ENCODE assay signal across 1 cellular context in the genomic region with DNA sequence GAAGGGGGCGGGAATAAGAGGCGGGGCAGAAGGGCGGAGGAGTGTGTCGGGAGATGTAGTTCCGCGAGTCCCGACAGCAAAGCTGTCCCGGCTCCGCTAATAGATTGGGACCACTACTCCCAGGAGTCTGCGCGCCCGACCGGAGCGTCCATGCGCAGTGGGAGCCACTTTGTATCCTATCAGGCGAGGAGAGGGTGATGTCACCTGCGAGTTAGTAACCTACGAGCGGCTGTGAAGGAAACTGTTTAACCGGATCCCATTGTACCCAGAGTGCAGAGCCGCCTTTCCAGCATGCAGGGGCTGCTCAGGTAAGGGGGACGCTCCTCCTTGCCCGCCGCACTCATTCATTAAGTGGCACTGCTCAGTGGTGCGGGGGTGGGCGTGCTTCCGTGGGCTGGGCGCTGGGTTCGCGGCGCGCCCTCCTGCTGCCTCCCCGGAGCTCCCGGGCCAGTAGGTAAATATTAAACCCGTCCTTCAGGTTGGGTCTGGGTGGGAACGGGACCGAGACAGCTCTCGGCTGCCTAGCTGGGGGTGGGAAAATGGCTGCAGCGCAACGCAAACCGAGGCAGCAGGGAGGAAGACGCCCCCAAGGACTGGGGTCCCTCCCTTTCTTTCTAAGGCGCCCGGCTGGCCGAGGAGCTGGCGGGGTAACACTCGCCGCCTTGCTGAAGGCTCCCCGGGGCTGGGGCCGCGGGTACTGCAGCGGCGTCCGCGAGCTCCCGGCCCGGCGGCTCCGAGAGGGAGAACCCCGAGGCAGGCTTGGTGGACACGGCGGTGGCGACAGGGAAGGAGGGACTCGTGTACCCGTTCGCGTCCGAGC.
A peak's percentile ranks its signal among the peaks of the same experiment; 100 is the strongest.
TF ChIP-seq lines count a peak whose summit lies in the region.

A gene (plus strand): TSS at position 207 of the 820 bp plus-strand sequence. CDS start 74,811 bp downstream, outside the sequence.

TF ChIP-seq in H1, 55 proteins besides CTCF, POLR2A, EP300 and RAD21 (continued from another document):
- TF ChIP-seq, protein P1, sequence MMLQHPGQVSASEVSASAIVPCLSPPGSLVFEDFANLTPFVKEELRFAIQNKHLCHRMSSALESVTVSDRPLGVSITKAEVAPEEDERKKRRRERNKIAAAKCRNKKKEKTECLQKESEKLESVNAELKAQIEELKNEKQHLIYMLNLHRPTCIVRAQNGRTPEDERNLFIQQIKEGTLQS (IDR thresholded peaks at IDR 0.05; ENCODE audit: insufficient read depth, low read depth, low read length): no peak
- TF ChIP-seq FOSL1 (IDR thresholded peaks at IDR 0.05; ENCODE audit: insufficient read depth, low read depth, low read length) (no peak), SUZ12 (IDR thresholded peaks at IDR 0.05; ENCODE audit: low read length) (no peak), SIRT6 (IDR thresholded peaks at IDR 0.05; ENCODE audit: low read length) (no peak), HDAC2 (IDR thresholded peaks at IDR 0.05; ENCODE audit: borderline replicate concordance in 1 of 2, low read depth in 2 of 2, low read length in 2 of 2) (peak in 1 of 2 experiments; percentile 10; a peak in 1 of 4 replicates), KDM1A (IDR thresholded peaks at IDR 0.05; ENCODE audit: borderline replicate concordance, low read length) (no peak), TCF12 (IDR thresholded peaks at IDR 0.05; ENCODE audit: low read depth, low read length) (no peak), ZNF274 (IDR thresholded peaks at IDR 0.05; ENCODE audit: borderline replicate concordance, extremely low read depth, low read length) (no peak), BACH1 (IDR thresholded peaks at IDR 0.05; ENCODE audit: low read length) (no peak), YY1 (IDR thresholded peaks at IDR 0.05; ENCODE audit: low read depth, low read length) (no peak), POLR2AphosphoS5 (IDR thresholded peaks at IDR 0.05; ENCODE audit: low read depth, low read length) (peak; percentile 82), PHF8 (conservative IDR thresholded peaks at IDR 0.05; ENCODE audit: low read depth, low read length) (peak; percentile 58; the same call in 1 of the 2 replicates), SP2 (IDR thresholded peaks at IDR 0.05; ENCODE audit: low read length) (no peak), CHD2 (IDR thresholded peaks at IDR 0.05; ENCODE audit: low read length) (no peak), SP1 (IDR thresholded peaks at IDR 0.05; ENCODE audit: low read depth, low read length) (peak; percentile 86), POU5F1 (IDR thresholded peaks at IDR 0.05; ENCODE audit: low read depth, low read length) (no peak), NANOG (IDR thresholded peaks at IDR 0.05; ENCODE audit: insufficient read depth, low read depth, low read length, poor library complexity, severe bottlenecking) (no peak), BRCA1 (IDR thresholded peaks at IDR 0.05; ENCODE audit: low read depth, low read length) (no peak), JUND (IDR thresholded peaks at IDR 0.05; ENCODE audit: low read length) (peak; percentile 77), MAFK (IDR thresholded peaks at IDR 0.05; ENCODE audit: low read depth, low read length) (no peak), TEAD4 (IDR thresholded peaks at IDR 0.05; ENCODE audit: low read depth, low read length) (no peak), CBX8 (IDR thresholded peaks at IDR 0.05; ENCODE audit: borderline replicate concordance, low read depth, low read length) (no peak), JUN (IDR thresholded peaks at IDR 0.05; ENCODE audit: low read depth, low read length) (no peak), TBP (IDR thresholded peaks at IDR 0.05; ENCODE audit: low read depth, low read length) (peak; percentile 59; the same call in 1 of the 2 replicates), KDM4A (IDR thresholded peaks at IDR 0.05; ENCODE audit: low read depth, low read length, severe bottlenecking) (peak; percentile 53), CTBP2 (IDR thresholded peaks at IDR 0.05; ENCODE audit: borderline replicate concordance, insufficient read depth, insufficient read length, low read length) (no peak), KDM5A (IDR thresholded peaks at IDR 0.05; ENCODE audit: low read length) (no peak), HDAC6 (IDR thresholded peaks at IDR 0.05; ENCODE audit: low read depth, low read length) (no peak), CREB1 (IDR thresholded peaks at IDR 0.05) (no peak), GABPA (IDR thresholded peaks at IDR 0.05; ENCODE audit: borderline replicate concordance, insufficient read depth, low read length) (no peak), EGR1 (IDR thresholded peaks at IDR 0.05; ENCODE audit: borderline replicate concordance, low read depth, low read length) (no peak), TAF1 (IDR thresholded peaks at IDR 0.05; ENCODE audit: low read depth, low read length) (peak; percentile 74; the same call in 1 of the 2 replicates), SAP30 (IDR thresholded peaks at IDR 0.05; ENCODE audit: insufficient read depth, insufficient replicate concordance, low read length) (no peak), SRF (IDR thresholded peaks at IDR 0.05; ENCODE audit: low read depth, low read length) (no peak), EZH2 (IDR thresholded peaks at IDR 0.05; ENCODE audit: low read depth, low read length, severe bottlenecking) (no peak), ASH2L (IDR thresholded peaks at IDR 0.05; ENCODE audit: low read length) (no peak), SIN3A (conservative IDR thresholded peaks at IDR 0.05 in 1 of 2, IDR thresholded peaks at IDR 0.05 in 1 of 2; ENCODE audit: low read depth in 1 of 2, low read length in 2 of 2) (0 out of 4 replicates have a peak, but pooled peaks of 1 of the 2 experiments have one; percentile 59), RFX5 (IDR thresholded peaks at IDR 0.05; ENCODE audit: borderline replicate concordance, low read depth, low read length) (no peak), SP4 (IDR thresholded peaks at IDR 0.05; ENCODE audit: low read length) (no peak; the same call in 1 of the 2 replicates), RNF2 (IDR thresholded peaks at IDR 0.05; ENCODE audit: borderline replicate concordance, low read depth, low read length, missing control alignments, poor library complexity, severe bottlenecking) (no peak), RXRA (IDR thresholded peaks at IDR 0.05; ENCODE audit: insufficient read depth, low read depth, low read length) (no peak), CEBPB (IDR thresholded peaks at IDR 0.05; ENCODE audit: low read depth, low read length) (no peak), SIX5 (IDR thresholded peaks at IDR 0.05; ENCODE audit: low read depth, low read length) (peak; percentile 75), CBX5 (IDR thresholded peaks at IDR 0.05; ENCODE audit: low read depth, low read length) (no peak), GTF2F1 (IDR thresholded peaks at IDR 0.05; ENCODE audit: borderline replicate concordance, low read depth, low read length) (no peak), NRF1 (IDR thresholded peaks at IDR 0.05; ENCODE audit: low read depth, low read length) (peak; percentile 64), RBBP5 (IDR thresholded peaks at IDR 0.05; ENCODE audit: borderline replicate concordance, low read depth, low read length) (no peak; the same call in 1 of the 2 replicates), TAF7 (optimal IDR thresholded peaks at IDR 0.05; ENCODE audit: borderline replicate concordance, low read depth, low read length) (peak; percentile 19)
- TF ChIP-seq, protein P2, sequence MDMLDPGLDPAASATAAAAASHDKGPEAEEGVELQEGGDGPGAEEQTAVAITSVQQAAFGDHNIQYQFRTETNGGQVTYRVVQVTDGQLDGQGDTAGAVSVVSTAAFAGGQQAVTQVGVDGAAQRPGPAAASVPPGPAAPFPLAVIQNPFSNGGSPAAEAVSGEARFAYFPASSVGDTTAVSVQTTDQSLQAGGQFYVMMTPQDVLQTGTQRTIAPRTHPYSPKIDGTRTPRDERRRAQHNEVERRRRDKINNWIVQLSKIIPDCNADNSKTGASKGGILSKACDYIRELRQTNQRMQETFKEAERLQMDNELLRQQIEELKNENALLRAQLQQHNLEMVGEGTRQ (IDR thresholded peaks at IDR 0.05; ENCODE audit: low read length): no peak
- TF ChIP-seq, protein P3, sequence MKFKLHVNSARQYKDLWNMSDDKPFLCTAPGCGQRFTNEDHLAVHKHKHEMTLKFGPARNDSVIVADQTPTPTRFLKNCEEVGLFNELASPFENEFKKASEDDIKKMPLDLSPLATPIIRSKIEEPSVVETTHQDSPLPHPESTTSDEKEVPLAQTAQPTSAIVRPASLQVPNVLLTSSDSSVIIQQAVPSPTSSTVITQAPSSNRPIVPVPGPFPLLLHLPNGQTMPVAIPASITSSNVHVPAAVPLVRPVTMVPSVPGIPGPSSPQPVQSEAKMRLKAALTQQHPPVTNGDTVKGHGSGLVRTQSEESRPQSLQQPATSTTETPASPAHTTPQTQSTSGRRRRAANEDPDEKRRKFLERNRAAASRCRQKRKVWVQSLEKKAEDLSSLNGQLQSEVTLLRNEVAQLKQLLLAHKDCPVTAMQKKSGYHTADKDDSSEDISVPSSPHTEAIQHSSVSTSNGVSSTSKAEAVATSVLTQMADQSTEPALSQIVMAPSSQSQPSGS (IDR thresholded peaks at IDR 0.05; ENCODE audit: low read length): peak; percentile 90
- TF ChIP-seq, protein P4, sequence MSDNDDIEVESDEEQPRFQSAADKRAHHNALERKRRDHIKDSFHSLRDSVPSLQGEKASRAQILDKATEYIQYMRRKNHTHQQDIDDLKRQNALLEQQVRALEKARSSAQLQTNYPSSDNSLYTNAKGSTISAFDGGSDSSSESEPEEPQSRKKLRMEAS (IDR thresholded peaks at IDR 0.05): peak; percentile 38
- TF ChIP-seq, protein P5, sequence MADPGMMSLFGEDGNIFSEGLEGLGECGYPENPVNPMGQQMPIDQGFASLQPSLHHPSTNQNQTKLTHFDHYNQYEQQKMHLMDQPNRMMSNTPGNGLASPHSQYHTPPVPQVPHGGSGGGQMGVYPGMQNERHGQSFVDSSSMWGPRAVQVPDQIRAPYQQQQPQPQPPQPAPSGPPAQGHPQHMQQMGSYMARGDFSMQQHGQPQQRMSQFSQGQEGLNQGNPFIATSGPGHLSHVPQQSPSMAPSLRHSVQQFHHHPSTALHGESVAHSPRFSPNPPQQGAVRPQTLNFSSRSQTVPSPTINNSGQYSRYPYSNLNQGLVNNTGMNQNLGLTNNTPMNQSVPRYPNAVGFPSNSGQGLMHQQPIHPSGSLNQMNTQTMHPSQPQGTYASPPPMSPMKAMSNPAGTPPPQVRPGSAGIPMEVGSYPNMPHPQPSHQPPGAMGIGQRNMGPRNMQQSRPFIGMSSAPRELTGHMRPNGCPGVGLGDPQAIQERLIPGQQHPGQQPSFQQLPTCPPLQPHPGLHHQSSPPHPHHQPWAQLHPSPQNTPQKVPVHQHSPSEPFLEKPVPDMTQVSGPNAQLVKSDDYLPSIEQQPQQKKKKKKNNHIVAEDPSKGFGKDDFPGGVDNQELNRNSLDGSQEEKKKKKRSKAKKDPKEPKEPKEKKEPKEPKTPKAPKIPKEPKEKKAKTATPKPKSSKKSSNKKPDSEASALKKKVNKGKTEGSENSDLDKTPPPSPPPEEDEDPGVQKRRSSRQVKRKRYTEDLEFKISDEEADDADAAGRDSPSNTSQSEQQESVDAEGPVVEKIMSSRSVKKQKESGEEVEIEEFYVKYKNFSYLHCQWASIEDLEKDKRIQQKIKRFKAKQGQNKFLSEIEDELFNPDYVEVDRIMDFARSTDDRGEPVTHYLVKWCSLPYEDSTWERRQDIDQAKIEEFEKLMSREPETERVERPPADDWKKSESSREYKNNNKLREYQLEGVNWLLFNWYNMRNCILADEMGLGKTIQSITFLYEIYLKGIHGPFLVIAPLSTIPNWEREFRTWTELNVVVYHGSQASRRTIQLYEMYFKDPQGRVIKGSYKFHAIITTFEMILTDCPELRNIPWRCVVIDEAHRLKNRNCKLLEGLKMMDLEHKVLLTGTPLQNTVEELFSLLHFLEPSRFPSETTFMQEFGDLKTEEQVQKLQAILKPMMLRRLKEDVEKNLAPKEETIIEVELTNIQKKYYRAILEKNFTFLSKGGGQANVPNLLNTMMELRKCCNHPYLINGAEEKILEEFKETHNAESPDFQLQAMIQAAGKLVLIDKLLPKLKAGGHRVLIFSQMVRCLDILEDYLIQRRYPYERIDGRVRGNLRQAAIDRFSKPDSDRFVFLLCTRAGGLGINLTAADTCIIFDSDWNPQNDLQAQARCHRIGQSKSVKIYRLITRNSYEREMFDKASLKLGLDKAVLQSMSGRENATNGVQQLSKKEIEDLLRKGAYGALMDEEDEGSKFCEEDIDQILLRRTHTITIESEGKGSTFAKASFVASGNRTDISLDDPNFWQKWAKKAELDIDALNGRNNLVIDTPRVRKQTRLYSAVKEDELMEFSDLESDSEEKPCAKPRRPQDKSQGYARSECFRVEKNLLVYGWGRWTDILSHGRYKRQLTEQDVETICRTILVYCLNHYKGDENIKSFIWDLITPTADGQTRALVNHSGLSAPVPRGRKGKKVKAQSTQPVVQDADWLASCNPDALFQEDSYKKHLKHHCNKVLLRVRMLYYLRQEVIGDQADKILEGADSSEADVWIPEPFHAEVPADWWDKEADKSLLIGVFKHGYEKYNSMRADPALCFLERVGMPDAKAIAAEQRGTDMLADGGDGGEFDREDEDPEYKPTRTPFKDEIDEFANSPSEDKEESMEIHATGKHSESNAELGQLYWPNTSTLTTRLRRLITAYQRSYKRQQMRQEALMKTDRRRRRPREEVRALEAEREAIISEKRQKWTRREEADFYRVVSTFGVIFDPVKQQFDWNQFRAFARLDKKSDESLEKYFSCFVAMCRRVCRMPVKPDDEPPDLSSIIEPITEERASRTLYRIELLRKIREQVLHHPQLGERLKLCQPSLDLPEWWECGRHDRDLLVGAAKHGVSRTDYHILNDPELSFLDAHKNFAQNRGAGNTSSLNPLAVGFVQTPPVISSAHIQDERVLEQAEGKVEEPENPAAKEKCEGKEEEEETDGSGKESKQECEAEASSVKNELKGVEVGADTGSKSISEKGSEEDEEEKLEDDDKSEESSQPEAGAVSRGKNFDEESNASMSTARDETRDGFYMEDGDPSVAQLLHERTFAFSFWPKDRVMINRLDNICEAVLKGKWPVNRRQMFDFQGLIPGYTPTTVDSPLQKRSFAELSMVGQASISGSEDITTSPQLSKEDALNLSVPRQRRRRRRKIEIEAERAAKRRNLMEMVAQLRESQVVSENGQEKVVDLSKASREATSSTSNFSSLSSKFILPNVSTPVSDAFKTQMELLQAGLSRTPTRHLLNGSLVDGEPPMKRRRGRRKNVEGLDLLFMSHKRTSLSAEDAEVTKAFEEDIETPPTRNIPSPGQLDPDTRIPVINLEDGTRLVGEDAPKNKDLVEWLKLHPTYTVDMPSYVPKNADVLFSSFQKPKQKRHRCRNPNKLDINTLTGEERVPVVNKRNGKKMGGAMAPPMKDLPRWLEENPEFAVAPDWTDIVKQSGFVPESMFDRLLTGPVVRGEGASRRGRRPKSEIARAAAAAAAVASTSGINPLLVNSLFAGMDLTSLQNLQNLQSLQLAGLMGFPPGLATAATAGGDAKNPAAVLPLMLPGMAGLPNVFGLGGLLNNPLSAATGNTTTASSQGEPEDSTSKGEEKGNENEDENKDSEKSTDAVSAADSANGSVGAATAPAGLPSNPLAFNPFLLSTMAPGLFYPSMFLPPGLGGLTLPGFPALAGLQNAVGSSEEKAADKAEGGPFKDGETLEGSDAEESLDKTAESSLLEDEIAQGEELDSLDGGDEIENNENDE (IDR thresholded peaks at IDR 0.05; ENCODE audit: insufficient replicate concordance, low read length): no peak
- TF ChIP-seq, protein P6, sequence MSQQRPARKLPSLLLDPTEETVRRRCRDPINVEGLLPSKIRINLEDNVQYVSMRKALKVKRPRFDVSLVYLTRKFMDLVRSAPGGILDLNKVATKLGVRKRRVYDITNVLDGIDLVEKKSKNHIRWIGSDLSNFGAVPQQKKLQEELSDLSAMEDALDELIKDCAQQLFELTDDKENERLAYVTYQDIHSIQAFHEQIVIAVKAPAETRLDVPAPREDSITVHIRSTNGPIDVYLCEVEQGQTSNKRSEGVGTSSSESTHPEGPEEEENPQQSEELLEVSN (IDR thresholded peaks at IDR 0.05): 0 out of 2 replicates have a peak, but pooled peaks have one; percentile 2
